Comparison of ENCODE assay signal across 23 cellular contexts in the genomic region with DNA sequence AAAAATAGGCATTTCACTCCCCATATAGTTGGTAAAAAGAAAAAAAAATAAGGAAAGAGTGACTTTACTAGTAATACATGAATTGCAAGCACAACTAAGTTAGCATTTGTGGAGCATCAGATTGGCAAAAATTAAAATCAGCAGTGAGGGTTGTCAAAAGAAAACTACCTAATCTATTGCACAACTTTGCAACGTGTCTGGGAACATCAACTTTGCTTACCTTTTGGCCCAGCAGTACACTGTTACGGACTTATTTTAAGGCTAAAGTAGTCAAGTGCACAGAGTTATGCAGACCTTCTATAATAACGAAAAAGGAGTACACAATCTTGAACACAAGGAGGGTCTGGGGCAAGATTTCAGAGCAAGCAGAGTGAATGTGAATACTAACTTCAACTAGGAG.
DNase-seq lines count a peak whose midpoint lies in the region; ATAC-seq, FAIRE-seq and TF ChIP-seq lines count a peak whose summit lies in the region.
"Had no signal": no experiment of that assay in that cellular context is flagged by ENCODE, and none has a peak within 500 bp of the region (broad histone marks: within the 10 kb centered on the region; RNA-seq: fewer than 3 reads in every experiment).

No MANE protein-coding gene starts in this region.

- H3K9ac ChIP-seq in IMR-90 (ENCODE audit: low read depth, low read length) (no peak overlapping the region), HepG2 (ENCODE audit: insufficient read depth, low read depth, low read length) (no peak overlapping the region)
- H3K9ac ChIP-seq: BLaER1 treated with 17β-estradiol and CSF1 and Interleukin-3, amounts not matched to agents 10 nM and 100 nM had no signal

- H2AK9ac ChIP-seq in IMR-90 (replicated peaks; ENCODE audit: low read depth, low read length, poor library complexity): no peak overlapping the region

- peak overlapping the region; percentile 88 for H2AK5ac ChIP-seq in IMR-90 (ENCODE audit: low read depth, low read length)

- H3K36me3 Mint-ChIP-seq in nephron progenitor cell (ENCODE audit: low read depth): peaks cover 21% of the 10 kb centered on the region
- H3K36me3 Mint-ChIP-seq in activated T-cell treated with anti-CD3 and anti-CD28 coated beads, Interleukin-2, amount 50 U/mL, for 72 hours (ENCODE audit: insufficient read depth in 2 of 2): peaks cover 1 to 3% of the 10 kb centered on the region in 2 donors

- H3K4me2 ChIP-seq in IMR-90 (ENCODE audit: low read depth, low read length) (no peak overlapping the region), HepG2 (ENCODE audit: low read depth, low read length) (no peak overlapping the region)
- H3K4me2 ChIP-seq: A549; BLaER1 treated with 17β-estradiol and CSF1 and Interleukin-3, amounts not matched to agents 10 nM and 100 nM had no signal

- TF ChIP-seq EP300 in HepG2 (IDR thresholded peaks at IDR 0.05; ENCODE audit: low read depth in 2 of 2, low read length in 2 of 2) (no peak), HepG2 (CRISPR knock-in tag; IDR thresholded peaks at IDR 0.05; ENCODE audit: borderline replicate concordance) (no peak)

- H3K79me2 ChIP-seq in HepG2 (ENCODE audit: insufficient read depth, low read length): no peaks in the 10 kb centered on the region

- no peaks in the 10 kb centered on the region for H3K27me3 ChIP-seq in IMR-90 (ENCODE audit: control insufficient read depth, insufficient read depth, low read length)
- no peaks in the 10 kb centered on the region for H3K27me3 ChIP-seq in HepG2 (ENCODE audit: control insufficient read depth in 1 of 2, insufficient read depth in 2 of 2, low read length in 2 of 2)
- H3K27me3 ChIP-seq: BLaER1 treated with 17β-estradiol and CSF1 and Interleukin-3, amounts not matched to agents 10 nM and 100 nM had no signal

- no peak overlapping the region for H3K14ac ChIP-seq in IMR-90 (replicated peaks; ENCODE audit: low read depth, low read length)

- BruUV-seq in IMR-90 (replicated peaks; lab: Mats Ljungman, UMichigan) (no TSS peak), HepG2 (replicated peaks; lab: Mats Ljungman, UMichigan) (no TSS peak)

- H3K4me3 Mint-ChIP-seq in nephron progenitor cell: no peak overlapping the region
- H3K4me3 Mint-ChIP-seq in activated T-cell treated with anti-CD3 and anti-CD28 coated beads, Interleukin-2, amount 50 U/mL, for 72 hours: no peak overlapping the region
- H3K4me3 Mint-ChIP-seq: B cell; CD4-positive, alpha-beta T cell; CD8-positive, alpha-beta T cell had no signal

- H2BK5ac ChIP-seq in IMR-90 (ENCODE audit: low read depth, low read length, poor library complexity, severe bottlenecking): no peak overlapping the region

- WGBS in IMR-90 (ENCODE audit: extremely low coverage in 2 of 2, insufficient read length in 1 of 2), 2 experiments: no CpG with 5 or more reads among the region's 3 CpGs
- 80% methylated on average over 3 of the region's 3 CpGs for WGBS in HepG2 (ENCODE audit: low lambda C conversion rate)

- DNase-seq in IMR-90: no peak
- no peak for DNase-seq in left lobe of liver (ENCODE audit: low spot score)
- no peak for DNase-seq in HepG2 (ENCODE audit: low spot score)
- DNase-seq in nephron progenitor cell: no peak
- no peak for DNase-seq in NK-92 (lab: John Stamatoyannopoulos, UW; ENCODE audit: unreplicated experiment)
- DNase-seq in activated T-cell treated with anti-CD3 and anti-CD28 coated beads, Interleukin-2, amount 50 U/mL, for 72 hours: no peak
- DNase-seq: AML-193; Caco-2; Calu3; CD4-positive, alpha-beta T cell; CD8-positive, alpha-beta T cell; DND-41; EL; GDM1 had no signal

- H3K18ac ChIP-seq in IMR-90 (ENCODE audit: low read depth, low read length): peak overlapping the region; percentile 89

- FAIRE-seq in HepG2 (lab: Jason Lieb, UNC): no peak
- FAIRE-seq: A549, D721Med, GM12878, GM12892, GM18507 had no signal

- H3K9me3 Mint-ChIP-seq in nephron progenitor cell: peaks cover 35% of the 10 kb centered on the region
- H3K9me3 Mint-ChIP-seq in activated T-cell treated with anti-CD3 and anti-CD28 coated beads, Interleukin-2, amount 50 U/mL, for 72 hours: no peaks in the 10 kb centered on the region
- H3K9me3 Mint-ChIP-seq: CD4-positive, alpha-beta T cell; CD8-positive, alpha-beta T cell had no signal

- POLR2A ChIA-PET in IMR-90 (lab: Charles Lee; ENCODE audit: unreplicated experiment): no interaction called here
- POLR2A ChIA-PET in HepG2 (lab: Yijun Ruan, JAX): no interaction called here

- H3K27ac Mint-ChIP-seq in nephron progenitor cell: peak overlapping the region; percentile 28
- H3K27ac Mint-ChIP-seq in activated T-cell treated with anti-CD3 and anti-CD28 coated beads, Interleukin-2, amount 50 U/mL, for 72 hours: no peak overlapping the region
- H3K27ac Mint-ChIP-seq: B cell; CD4-positive, alpha-beta T cell; CD8-positive, alpha-beta T cell had no signal

- H3K4me3 ChIP-seq in IMR-90 (ENCODE audit: insufficient read depth, low read depth, low read length) (no peak overlapping the region), HepG2 (replicated peaks in 1 of 3; ENCODE audit: insufficient read depth in 1 of 3, low read depth in 2 of 3, low read length in 3 of 3) (no peak overlapping the region)
- H3K4me3 ChIP-seq: A549; BLaER1 treated with 17β-estradiol and CSF1 and Interleukin-3, amounts not matched to agents 10 nM and 100 nM; GM12878 had no signal

- H3K4me1 Mint-ChIP-seq in nephron progenitor cell: peaks cover 7% of the 10 kb centered on the region
- no peaks in the 10 kb centered on the region for H3K4me1 Mint-ChIP-seq in activated T-cell treated with anti-CD3 and anti-CD28 coated beads, Interleukin-2, amount 50 U/mL, for 72 hours (ENCODE audit: low read depth)

- H3K9me1 ChIP-seq in IMR-90 (ENCODE audit: insufficient read depth, low read length): 0 out of 2 replicates have a peak, but pooled peaks cover 3% of the 10 kb centered on the region

- H4K20me1 ChIP-seq in IMR-90 (ENCODE audit: insufficient read depth, low read length) (no peaks in the 10 kb centered on the region), HepG2 (ENCODE audit: insufficient read depth, low read length) (no peaks in the 10 kb centered on the region)
- H4K20me1 ChIP-seq: BLaER1 treated with 17β-estradiol and CSF1 and Interleukin-3, amounts not matched to agents 10 nM and 100 nM had no signal

- dilution Hi-C loops in IMR-90 (cut with HindIII; ENCODE audit: low sequenced_read_pairs, unreplicated experiment): no loop called here

- H3K36me3 ChIP-seq in IMR-90 (ENCODE audit: control insufficient read depth, insufficient read depth, low read length): peaks cover 4% of the 10 kb centered on the region; the same call in 1 of the 2 replicates
- H3K36me3 ChIP-seq in HepG2 (replicated peaks in 1 of 2; ENCODE audit: control insufficient read depth in 1 of 2, insufficient read depth in 2 of 2, low read length in 2 of 2): no peaks in the 10 kb centered on the region
- H3K36me3 ChIP-seq: BLaER1 treated with 17β-estradiol and CSF1 and Interleukin-3, amounts not matched to agents 10 nM and 100 nM had no signal

- 0 out of 3 replicates have a peak overlapping the region, but pooled peaks have one; percentile 41 for H2BK15ac ChIP-seq in IMR-90 (ENCODE audit: low read depth, low read length)

- H4K8ac ChIP-seq in IMR-90 (ENCODE audit: low read depth in 2 of 2, low read length in 2 of 2): no peak overlapping the region

- 0 out of 4 replicates have a peak, but pooled peaks cover 0 to 3% of the 10 kb centered on the region in 2 experiments for H3K79me1 ChIP-seq in IMR-90 (ENCODE audit: low read depth in 1 of 2, low read length in 2 of 2)

- H4K5ac ChIP-seq in IMR-90 (ENCODE audit: low read depth, low read length): peak overlapping the region; percentile 92; the same call in 1 of the 2 replicates

- in situ Hi-C loops in IMR-90 (cut with MboI; ENCODE audit: low sequenced_read_pairs): no loop called here
- in situ Hi-C loops in HepG2 (cut with HindIII; ENCODE audit: extremely low pct_ligation_motif_present, low pct_unique_long_range_greater_than_20kb): no loop called here

- H3K4me1 ChIP-seq in IMR-90 (ENCODE audit: control insufficient read depth, insufficient read depth, low read length): peaks cover 19% of the 10 kb centered on the region
- no peaks in the 10 kb centered on the region for H3K4me1 ChIP-seq in HepG2 (ENCODE audit: insufficient read depth, low read length)
- H3K4me1 ChIP-seq: A549; BLaER1 treated with 17β-estradiol and CSF1 and Interleukin-3, amounts not matched to agents 10 nM and 100 nM; Caco-2 had no signal

- no peak overlapping the region for H3K56ac ChIP-seq in IMR-90 (ENCODE audit: extremely low read depth, insufficient read depth, low read length)

- peak overlapping the region; percentile 58 for H4K91ac ChIP-seq in IMR-90 (ENCODE audit: insufficient read depth, low read depth, low read length)

- peak overlapping the region; percentile 27; the same call in 1 of the 2 replicates for H2BK20ac ChIP-seq in IMR-90 (ENCODE audit: low read depth, low read length)

- ATAC-seq in IMR-90 (ENCODE audit: low read depth) (no peak), left lobe of liver (peak; percentile 57), HepG2 (no peak), HG02642 (IDR thresholded peaks at IDR 0.05; ENCODE audit: poor library complexity, unreplicated experiment) (no peak)
- ATAC-seq in activated T-cell treated with anti-CD3 and anti-CD28 coated beads, Interleukin-2, amount 50 U/mL, for 72 hours (replicated peaks in 1 of 2): no peak
- ATAC-seq: A549; CD8-positive, alpha-beta T cell; GM12878 had no signal

- no peak for TF ChIP-seq RAD21 in IMR-90 (IDR thresholded peaks at IDR 0.05; ENCODE audit: low read length)
- no peak for TF ChIP-seq RAD21 in HepG2 (CRISPR knock-in tag; IDR thresholded peaks at IDR 0.05)

- CTCF ChIA-PET in IMR-90 (lab: Yijun Ruan, JAX): no interaction called here
- CTCF ChIA-PET in HepG2 (lab: Yijun Ruan, JAX; ENCODE audit: low intra/inter-chr PET ratio, low total read pairs): no interaction called here

- H3K27me3 Mint-ChIP-seq in nephron progenitor cell (ENCODE audit: low read depth, poor library complexity): peaks cover 3% of the 10 kb centered on the region
- H3K27me3 Mint-ChIP-seq in activated T-cell treated with anti-CD3 and anti-CD28 coated beads, Interleukin-2, amount 50 U/mL, for 72 hours (ENCODE audit: low read depth): no peaks in the 10 kb centered on the region
- H3K27me3 Mint-ChIP-seq: CD4-positive, alpha-beta T cell had no signal

- H3K27ac ChIP-seq in IMR-90 (ENCODE audit: insufficient read depth, low read length) (no peak overlapping the region; the same call in 1 of the 2 replicates), HepG2 (ENCODE audit: extremely low read length, insufficient read depth, low read length) (no peak overlapping the region)
- H3K27ac ChIP-seq: 22Rv1; A549; BLaER1 treated with 17β-estradiol and CSF1 and Interleukin-3, amounts not matched to agents 10 nM and 100 nM had no signal

- intact Hi-C loops in IMR-90 (cut with micrococcal nuclease): no loop called here
- intact Hi-C loops in HepG2 (cut with micrococcal nuclease; ENCODE audit: unreplicated experiment): no loop called here

- no peak overlapping the region for H2AFZ ChIP-seq in IMR-90 (replicated peaks; ENCODE audit: low read length, poor library complexity)
- H2AFZ ChIP-seq in HepG2 (ENCODE audit: low read length): no peak overlapping the region

- H3K9me3 ChIP-seq in IMR-90 (ENCODE audit: control insufficient read depth, insufficient read depth, low read length) (no peaks in the 10 kb centered on the region), HepG2 (ENCODE audit: low read length) (no peaks in the 10 kb centered on the region)
- H3K9me3 ChIP-seq: A549 had no signal

- peak overlapping the region; percentile 68 for H2BK120ac ChIP-seq in IMR-90 (ENCODE audit: low read depth, low read length)

- TF ChIP-seq POLR2A in IMR-90 (IDR thresholded peaks at IDR 0.05; ENCODE audit: low read depth, low read length): no peak
- no peak for TF ChIP-seq POLR2A in HepG2 (IDR thresholded peaks at IDR 0.05; ENCODE audit: insufficient read depth in 1 of 2, low read depth in 2 of 2, low read length in 2 of 2)

- 0 out of 2 replicates have a peak overlapping the region, but pooled peaks have one; percentile 11 for H3K23ac ChIP-seq in IMR-90 (ENCODE audit: low read depth, low read length)

- peak overlapping the region; percentile 50 for H3K4ac ChIP-seq in IMR-90 (ENCODE audit: low read depth, low read length)

- no peak for TF ChIP-seq CTCF in IMR-90 (conservative IDR thresholded peaks at IDR 0.05; ENCODE audit: low read depth, low read length)
- no peak for TF ChIP-seq CTCF in HepG2 (CRISPR knock-in tag; IDR thresholded peaks at IDR 0.05)
- TF ChIP-seq CTCF in nephron progenitor cell (IDR thresholded peaks at IDR 0.05): no peak
